Comparison of ENCODE assay signal across 8 cellular contexts in the genomic region with DNA sequence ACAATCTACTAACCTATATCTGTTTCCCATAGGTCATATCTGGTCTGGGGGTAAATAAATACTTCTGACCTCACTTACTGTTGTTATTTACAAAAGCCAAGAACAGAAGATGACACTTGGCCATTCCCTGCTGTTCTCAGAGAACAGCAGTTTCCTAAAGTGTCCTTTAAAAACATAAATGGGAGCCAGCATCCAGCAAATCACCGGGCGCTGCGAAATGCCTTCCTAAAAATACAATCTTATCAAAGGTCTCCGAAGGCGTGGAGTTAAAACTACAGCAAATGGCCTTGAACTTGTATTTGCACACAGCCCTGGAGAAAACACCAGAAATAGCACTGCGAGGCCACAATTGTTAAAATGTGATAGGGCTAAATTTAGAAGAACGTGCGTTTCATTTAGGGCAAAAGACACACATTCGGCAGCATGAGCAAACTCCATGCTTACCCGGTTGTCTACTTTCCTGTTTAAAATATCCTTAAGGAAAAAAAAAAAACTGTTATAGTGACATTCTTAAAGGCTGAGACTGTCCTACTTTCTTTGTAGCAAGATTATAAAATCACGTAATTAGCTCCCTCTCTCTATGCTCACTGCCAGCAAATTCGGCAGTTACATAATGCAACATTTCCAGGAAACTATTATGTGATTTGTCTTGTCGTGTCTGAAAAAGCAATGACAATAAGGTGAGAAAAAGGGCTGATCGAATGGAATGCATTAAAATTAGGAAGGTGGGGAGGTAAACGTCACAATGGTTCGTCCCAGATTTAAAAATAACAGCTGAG. TPM values are rescaled to one million over a fixed set of nuclear protein-coding genes. Genes with fewer than 3 reads are reported as not detected.
DNase-seq lines count a peak whose midpoint lies in the region; ATAC-seq and TF ChIP-seq lines count a peak whose summit lies in the region.

No MANE protein-coding gene starts in this region.

- H3K9me3 ChIP-seq in CD4-positive, alpha-beta memory T cell (ENCODE audit: control insufficient read depth in 1 of 2, low read length in 2 of 2) = no peaks in the 10 kb centered on the region
- H3K9me3 ChIP-seq in body of pancreas = no peaks in the 10 kb centered on the region

- peaks cover 18% of the 10 kb centered on the region for H3K27me3 ChIP-seq in CD4-positive, alpha-beta memory T cell (ENCODE audit: insufficient read depth, low read length)
- no peaks in the 10 kb centered on the region for H3K27me3 ChIP-seq in body of pancreas
- no peaks in the 10 kb centered on the region for H3K27me3 ChIP-seq in kidney epithelial cell (ENCODE audit: control insufficient read depth, insufficient read depth, low read length)

- peaks cover 35 to 46% (median 41%) of the 10 kb centered on the region in 4 donors for H3K4me1 Mint-ChIP-seq in CD4-positive, alpha-beta memory T cell
- H3K4me1 Mint-ChIP-seq in stimulated activated naive CD8-positive, alpha-beta T cell treated with anti-CD3 and anti-CD28 coated beads, Interleukin-15, amount 100 ng/mL, for 72 hours = peaks cover 69% of the 10 kb centered on the region

- TF ChIP-seq CTCF in body of pancreas (IDR thresholded peaks at IDR 0.05) = no peak
- no peak for TF ChIP-seq CTCF in kidney epithelial cell (IDR thresholded peaks at IDR 0.05; ENCODE audit: insufficient read depth, low read length, poor library complexity, severe bottlenecking)

- peaks cover 28 to 30% of the 10 kb centered on the region in 2 donors for H3K27me3 Mint-ChIP-seq in CD4-positive, alpha-beta memory T cell
- peaks cover 38% of the 10 kb centered on the region for H3K27me3 Mint-ChIP-seq in stimulated activated naive CD8-positive, alpha-beta T cell treated with anti-CD3 and anti-CD28 coated beads, Interleukin-15, amount 100 ng/mL, for 72 hours

- ATAC-seq in body of pancreas (peak; percentile 12), HG03095 (IDR thresholded peaks at IDR 0.05; ENCODE audit: unreplicated experiment) (no peak), GM21825 (IDR thresholded peaks at IDR 0.05; ENCODE audit: unreplicated experiment) (no peak), HG03565 (IDR thresholded peaks at IDR 0.05; ENCODE audit: unreplicated experiment) (no peak)
- ATAC-seq in stimulated activated naive CD8-positive, alpha-beta T cell treated with anti-CD3 and anti-CD28 coated beads, Interleukin-15, amount 100 ng/mL, for 72 hours = no peak

- WGBS in body of pancreas, 2 donors = 2 to 3% methylated on average over 16 of the region's 16 CpGs

- DNase-seq in CD4-positive, alpha-beta memory T cell = peak in 1 of 5 donors; percentile 6
- DNase-seq in LHCN-M2 (ENCODE audit: low read depth) (peak; percentile 40), body of pancreas (peak; percentile 25 to 51 (median 36)), kidney epithelial cell (ENCODE audit: low read depth) (no peak)
- DNase-seq in stimulated activated naive CD8-positive, alpha-beta T cell treated with anti-CD3 and anti-CD28 coated beads, Interleukin-15, amount 100 ng/mL, for 72 hours = no peak

- intact Hi-C loops in CD4-positive, alpha-beta memory T cell (cut with micrococcal nuclease) = loop anchor here (5.0 to 10.0 kb wide), 2 partner anchors 320 to 903 kb away; a partner anchor contains a TSS
- intact Hi-C loops in body of pancreas (cut with DNase I) = no loop called here

- CTCF ChIA-PET in CD4-positive, alpha-beta memory T cell (lab: Charles Lee; ENCODE audit: partially characterized antibody) = interaction anchor here (0.6 to 1.3 kb wide), 2 partner anchors 507 kb away, joined by 3 to 4 read pairs; no protein-coding TSS in a partner anchor

- no peak overlapping the region for H3K27ac ChIP-seq in CD4-positive, alpha-beta memory T cell (ENCODE audit: low read depth, low read length)
- peak overlapping the region; percentile 93 to 98 (median 98) for H3K27ac ChIP-seq in body of pancreas

- H3K4me3 ChIP-seq in CD4-positive, alpha-beta memory T cell (ENCODE audit: low read length in 2 of 2) = peak overlapping the region; percentile 51 to 88
- H3K4me3 ChIP-seq in body of pancreas (peak overlapping the region in 1 of 2 donors; percentile 41), kidney epithelial cell (ENCODE audit: low read depth, low read length) (peak overlapping the region; percentile 64)

- H3K36me3 Mint-ChIP-seq in CD4-positive, alpha-beta memory T cell = peaks cover 0 to 18% of the 10 kb centered on the region in 2 donors

- H3K4me1 ChIP-seq in CD4-positive, alpha-beta memory T cell (ENCODE audit: insufficient read depth, low read length) = peaks cover 36% of the 10 kb centered on the region
- H3K4me1 ChIP-seq in body of pancreas = peaks cover 46% of the 10 kb centered on the region

- POLR2A ChIA-PET in CD4-positive, alpha-beta memory T cell (lab: Charles Lee; ENCODE audit: partially characterized antibody) = interaction anchor here (2.5 kb wide), 1 partner anchor 61 kb away, joined by 16 read pairs; a partner anchor contains a TSS

- H3K36me3 ChIP-seq in CD4-positive, alpha-beta memory T cell (ENCODE audit: insufficient read depth, low read length) = no peaks in the 10 kb centered on the region
- H3K36me3 ChIP-seq in body of pancreas (replicated peaks in 1 of 2; ENCODE audit: insufficient read depth in 1 of 2, low read depth in 2 of 2) = no peaks in the 10 kb centered on the region
- H3K36me3 ChIP-seq in kidney epithelial cell (ENCODE audit: control insufficient read depth, insufficient read depth, low read length) = no peaks in the 10 kb centered on the region

- H3K4me3 Mint-ChIP-seq in CD4-positive, alpha-beta memory T cell = peak overlapping the region; percentile 86 to 98 (median 92)
- peak overlapping the region; percentile 89 to 97 for H3K4me3 Mint-ChIP-seq in stimulated activated naive CD8-positive, alpha-beta T cell treated with anti-CD3 and anti-CD28 coated beads, Interleukin-15, amount 100 ng/mL, for 72 hours

- H3K9me3 Mint-ChIP-seq in CD4-positive, alpha-beta memory T cell = no peaks in the 10 kb centered on the region
- no peaks in the 10 kb centered on the region for H3K9me3 Mint-ChIP-seq in stimulated activated naive CD8-positive, alpha-beta T cell treated with anti-CD3 and anti-CD28 coated beads, Interleukin-15, amount 100 ng/mL, for 72 hours

- peak overlapping the region in 4 of 7 donors; percentile 16 to 95 (median 80) for H3K27ac Mint-ChIP-seq in CD4-positive, alpha-beta memory T cell
- H3K27ac Mint-ChIP-seq in stimulated activated naive CD8-positive, alpha-beta T cell treated with anti-CD3 and anti-CD28 coated beads, Interleukin-15, amount 100 ng/mL, for 72 hours = peak overlapping the region in 1 of 2 donors; percentile 69

- TF ChIP-seq POLR2A in body of pancreas (IDR thresholded peaks at IDR 0.05) = no peak

RNA-seq across cellular contexts. Expression of a gene that starts 1.5 kb away (rescaled TPM):
- 1 to 10 TPM; 2.9 to 3.3 TPM for total RNA-seq in CD4-positive, alpha-beta memory T cell
- 1 to 10 TPM; 1.8 to 2.3 TPM for polyA plus RNA-seq in CD4-positive, alpha-beta memory T cell
- total RNA-seq in LHCN-M2 (2014; rRNA removed) = 10.3 and 13.3 TPM in 2 replicates
- 9.8 TPM for polyA plus RNA-seq in LHCN-M2 (2012)
- total RNA-seq in body of pancreas = 10 to 100 TPM; 11.4 to 12.9 TPM
- total RNA-seq in kidney epithelial cell = 29.1 and 31.1 TPM in 2 replicates

Comparison
In these comparisons a context has a peak if more than half of its experiments do, and no peak if none do; other contexts are left out.
1. DNase-seq: peak in LHCN-M2 (single experiment) and body of pancreas (4 of 4); none in kidney epithelial cell (single experiment) and stimulated activated naive CD8-positive, alpha-beta T cell treated with anti-CD3 and anti-CD28 coated beads, Interleukin-15, amount 100 ng/mL, for 72 hours (0 of 2).